In the genomic region with DNA sequence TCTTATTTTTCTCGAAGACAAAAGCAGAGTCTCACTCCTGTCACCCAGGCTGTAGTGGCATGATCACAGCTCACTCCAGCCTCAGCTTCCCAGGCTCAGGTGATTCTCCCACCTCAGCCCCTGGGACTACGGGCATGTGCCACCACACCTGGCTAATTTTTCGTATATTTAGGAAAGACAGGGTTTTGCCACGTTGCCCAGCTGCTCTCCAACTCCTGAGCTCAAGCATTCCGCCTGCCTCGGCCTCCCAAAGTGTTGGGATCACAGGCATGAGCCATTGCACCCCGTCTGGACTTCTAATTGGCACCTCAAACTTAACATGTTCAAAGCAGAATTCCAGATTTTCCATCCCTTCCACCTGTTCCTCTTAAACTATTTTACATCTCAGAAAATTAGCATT, we compare ENCODE assay signal across 20 cellular contexts.
"Had no signal": no experiment of that assay in that cellular context is flagged by ENCODE, and none has a peak within 500 bp of the region (broad histone marks: within the 10 kb centered on the region; RNA-seq: fewer than 3 reads in every experiment).

No MANE protein-coding gene starts in this region.

- H3K9me3 ChIP-seq: breast epithelium, sigmoid colon, SK-N-SH, tibial nerve had no signal

- DNase-seq: activated CD8-positive, alpha-beta memory T cell treated with anti-CD3 and anti-CD28 coated beads for 24 hours; activated gamma-delta T cell treated with Interleukin-2 at 50 U/mL for 16 hours; erythroblast; midbrain; occipital lobe; SHP77 treated with DMSO at 0.1 percent for 48 hours; sigmoid colon; SK-N-SH; stimulated activated CD4-positive, alpha-beta T cell treated with anti-CD3 and anti-CD28 coated beads, Interleukin-4, amount 100 ng/mL, for 4 hours; stimulated activated naive CD4-positive, alpha-beta T cell; substantia nigra; WERI-Rb-1 had no signal

- H3K27me3 ChIP-seq: breast epithelium, sigmoid colon, tibial nerve had no signal

- H3K4me3 ChIP-seq: breast epithelium, coronary artery, lung, sigmoid colon, tibial nerve had no signal

- H3K4me1 ChIP-seq: sigmoid colon had no signal

- H3K36me3 ChIP-seq: breast epithelium, sigmoid colon, WERI-Rb-1 had no signal

- H3K27ac ChIP-seq: breast epithelium, coronary artery, sigmoid colon, tibial nerve, WERI-Rb-1 had no signal

- FAIRE-seq: astrocyte, frontal cortex, keratinocyte, urothelium cell line had no signal

- H3K9ac ChIP-seq: SK-N-SH had no signal

- H3K4me2 ChIP-seq: SK-N-SH had no signal
